8 cellular contexts compared by ENCODE assay signal in the genomic region with DNA sequence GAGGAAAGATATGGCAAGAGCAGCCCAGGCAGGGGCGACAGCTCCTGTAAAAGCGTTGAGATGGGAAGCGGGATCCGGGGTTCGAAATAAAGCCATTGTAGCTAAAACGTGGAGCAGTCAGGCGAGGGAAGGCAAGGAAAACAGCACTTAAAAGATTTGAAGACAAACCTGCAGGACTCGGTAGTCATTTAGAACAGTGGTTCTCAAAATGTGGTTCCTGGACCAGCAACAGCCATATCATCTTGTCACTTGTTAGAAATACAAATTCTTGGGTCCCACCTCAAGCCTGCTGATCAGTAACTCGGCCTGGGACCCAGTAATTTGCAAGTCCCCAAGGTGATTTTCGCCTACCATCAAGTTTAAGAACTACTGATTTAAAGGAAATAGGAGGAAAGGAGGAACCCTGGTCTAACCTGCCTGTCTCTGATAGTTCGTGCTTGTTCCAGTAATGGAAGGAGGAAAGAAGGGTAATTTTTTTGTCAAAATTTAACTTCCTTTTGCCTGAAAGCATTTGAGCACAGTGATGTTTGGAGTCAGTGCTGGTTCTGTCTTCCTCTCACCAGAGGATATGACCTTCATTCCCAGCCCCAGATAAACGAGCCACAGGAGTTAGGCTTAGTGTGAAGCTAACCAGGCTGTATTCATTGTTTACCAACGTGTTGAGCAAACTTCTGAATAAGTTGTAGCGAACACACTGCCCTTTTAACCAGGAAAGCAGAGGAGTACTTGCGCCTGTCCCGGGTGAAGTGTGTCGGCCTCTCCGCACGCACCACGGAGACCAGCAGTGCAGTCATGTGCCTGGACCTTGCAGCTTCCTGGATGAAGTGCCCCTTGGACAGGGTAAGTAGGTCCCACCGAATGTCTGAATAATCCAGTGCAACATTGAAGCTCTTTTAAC. TPM values are rescaled to one million over a fixed set of nuclear protein-coding genes. Genes with fewer than 3 reads are reported as not detected.
DNase-seq lines count a peak whose midpoint lies in the region; ATAC-seq, FAIRE-seq and TF ChIP-seq lines count a peak whose summit lies in the region.

No MANE protein-coding gene starts in this region.

- peaks cover 23% of the 10 kb centered on the region for H3K4me1 ChIP-seq in HUES6 (ENCODE audit: control insufficient read depth, insufficient read depth, low read length)
- peaks cover 21% of the 10 kb centered on the region for H3K4me1 ChIP-seq in mammary epithelial cell (ENCODE audit: insufficient read depth, low read length)
- peaks cover 6% of the 10 kb centered on the region for H3K4me1 ChIP-seq in mesenchymal stem cell (ENCODE audit: control insufficient read depth, insufficient read depth, low read depth, low read length)

- H4K20me1 ChIP-seq in mammary epithelial cell (ENCODE audit: insufficient read depth, low read length) = peaks cover 2% of the 10 kb centered on the region

- H3K79me2 ChIP-seq in mammary epithelial cell (ENCODE audit: insufficient read depth, low read length) = peaks cover 70% of the 10 kb centered on the region

- H3K9me3 ChIP-seq in HUES6 (ENCODE audit: control insufficient read depth, insufficient read depth, low read depth, low read length) = no peaks in the 10 kb centered on the region
- no peaks in the 10 kb centered on the region for H3K9me3 ChIP-seq in mammary epithelial cell (replicated peaks; ENCODE audit: insufficient read depth, low read length)
- H3K9me3 ChIP-seq in mesenchymal stem cell (ENCODE audit: control insufficient read depth, low read length) = no peaks in the 10 kb centered on the region

- peak overlapping the region in 1 of 2 experiments; percentile 68 for H3K18ac ChIP-seq in mesenchymal stem cell (ENCODE audit: low read depth in 1 of 2, low read length in 2 of 2)

- H3K4me3 ChIP-seq in AG10803 (ENCODE audit: low read length) (peak overlapping the region; percentile 96), HUES6 (ENCODE audit: low read depth, low read length) (peak overlapping the region; percentile 76), mammary epithelial cell (replicated peaks in 1 of 3; ENCODE audit: insufficient read depth in 1 of 3, low read depth in 2 of 3, low read length in 3 of 3) (peak overlapping the region; percentile 81 to 98 (median 90)), mesenchymal stem cell (ENCODE audit: insufficient read depth in 1 of 2, low read depth in 1 of 2, low read length in 2 of 2) (peak overlapping the region; percentile 85)

- H4K8ac ChIP-seq in mesenchymal stem cell (ENCODE audit: low read length) = peak overlapping the region; percentile 5

- H3K27me3 ChIP-seq in HUES6 (ENCODE audit: control insufficient read depth, insufficient read depth, low read length) = no peaks in the 10 kb centered on the region
- H3K27me3 ChIP-seq in mammary epithelial cell (ENCODE audit: insufficient read depth, low read length) = no peaks in the 10 kb centered on the region
- no peaks in the 10 kb centered on the region for H3K27me3 ChIP-seq in mesenchymal stem cell (ENCODE audit: control insufficient read depth in 1 of 2, insufficient read depth in 1 of 2, low read length in 2 of 2)

- FAIRE-seq in RCC 7860 (lab: Jason Lieb, UNC) = no peak

- peak overlapping the region; percentile 88 for H3K9ac ChIP-seq in HUES6 (ENCODE audit: low read length)
- H3K9ac ChIP-seq in mammary epithelial cell (ENCODE audit: insufficient read depth, low read length) = peak overlapping the region; percentile 81
- peak overlapping the region; percentile 98 for H3K9ac ChIP-seq in mesenchymal stem cell (ENCODE audit: low read length)

- H3K36me3 ChIP-seq in HUES6 (ENCODE audit: control insufficient read depth, insufficient read depth, low read length) (peaks cover 38% of the 10 kb centered on the region), mammary epithelial cell (ENCODE audit: insufficient read depth, low read length) (peaks cover 16% of the 10 kb centered on the region), mesenchymal stem cell (ENCODE audit: control insufficient read depth in 1 of 2, insufficient read depth in 2 of 2, low read depth in 1 of 2, low read length in 2 of 2) (peaks cover 0 to 5% of the 10 kb centered on the region in 2 experiments)

- no peak overlapping the region for H4K91ac ChIP-seq in mesenchymal stem cell (ENCODE audit: low read length)

- dilution Hi-C loops in mammary epithelial cell (cut with HindIII; ENCODE audit: low sequenced_read_pairs) = loop anchor here (5.0 kb wide), 1 partner anchor 102 kb away; no protein-coding TSS in a partner anchor

- 17% methylated on average over 21 of the region's 21 CpGs for WGBS in mammary epithelial cell (ENCODE audit: low coverage, missing lambda C conversion rate)
- 8% methylated on average over 20 of the region's 21 CpGs for WGBS in mesenchymal stem cell

- H3K14ac ChIP-seq in mesenchymal stem cell (ENCODE audit: low read length in 2 of 2) = no peak overlapping the region

- intact Hi-C loops in mammary epithelial cell (cut with micrococcal nuclease) = loop anchor here (1.0 to 2.0 kb wide), 4 partner anchors 17 to 140 kb away; a partner anchor contains a TSS

- H3K23ac ChIP-seq in mesenchymal stem cell (ENCODE audit: low read length in 2 of 2) = no peak overlapping the region

- no peak overlapping the region for H2AK5ac ChIP-seq in mesenchymal stem cell (ENCODE audit: low read length, severe bottlenecking)

- no peaks in the 10 kb centered on the region for H3K79me1 ChIP-seq in mesenchymal stem cell (replicated peaks; ENCODE audit: low read length, poor library complexity, severe bottlenecking)

- H2BK15ac ChIP-seq in mesenchymal stem cell (ENCODE audit: low read depth, poor library complexity, severe bottlenecking) = no peak overlapping the region

- H2BK120ac ChIP-seq in mesenchymal stem cell (ENCODE audit: low read depth, low read length) = peak overlapping the region; percentile 13

- in situ Hi-C loops in mammary epithelial cell (cut with MboI; ENCODE audit: low sequenced_read_pairs in 2 of 2) = no loop called here

- peak overlapping the region; percentile 51; the same call in 1 of the 2 replicates for H3K27ac ChIP-seq in HUES6 (ENCODE audit: low read depth, low read length)
- H3K27ac ChIP-seq in mammary epithelial cell (ENCODE audit: insufficient read depth, low read depth, low read length) = peak overlapping the region; percentile 80
- peak overlapping the region; percentile 17 for H3K27ac ChIP-seq in mesenchymal stem cell (ENCODE audit: low read length, poor library complexity, severe bottlenecking)

- peak overlapping the region; percentile 90 for H2AFZ ChIP-seq in mammary epithelial cell (ENCODE audit: low read depth, low read length)
- peak overlapping the region; percentile 46 for H2AFZ ChIP-seq in mesenchymal stem cell (ENCODE audit: low read depth, low read length)

- TF ChIP-seq CTCF in AG10803 (conservative IDR thresholded peaks at IDR 0.05; ENCODE audit: low read length) (no peak), mammary epithelial cell (conservative IDR thresholded peaks at IDR 0.05 in 1 of 2, IDR thresholded peaks at IDR 0.05 in 1 of 2; ENCODE audit: extremely low read depth in 1 of 2, insufficient read depth in 1 of 2, low read depth in 1 of 2, low read length in 2 of 2) (no peak)

- ATAC-seq in HG03354 (IDR thresholded peaks at IDR 0.05; ENCODE audit: poor library complexity, severe bottlenecking, unreplicated experiment) = no peak
- ATAC-seq in GM19328 (IDR thresholded peaks at IDR 0.05; ENCODE audit: unreplicated experiment) = no peak
- ATAC-seq in GM18868 (IDR thresholded peaks at IDR 0.05; ENCODE audit: unreplicated experiment) = no peak

- H3K4me2 ChIP-seq in mammary epithelial cell (ENCODE audit: insufficient read depth, low read depth, low read length) (peak overlapping the region; percentile 90), mesenchymal stem cell (ENCODE audit: low read length, poor library complexity, severe bottlenecking) (peak overlapping the region; percentile 76)

- no peak overlapping the region for H2BK12ac ChIP-seq in mesenchymal stem cell (ENCODE audit: low read length in 2 of 2)

- DNase-seq in AG10803 (ENCODE audit: low read depth) (peak; percentile 24), mammary epithelial cell (no peak), mesenchymal stem cell (peak; percentile 82), RCC 7860 (ENCODE audit: low spot score) (no peak)

- CTCF ChIA-PET in mammary epithelial cell (lab: Charles Lee; ENCODE audit: low non-redundant PET) = interaction anchor here (0.6 to 1.4 kb wide), 3 partner anchors 16 to 164 kb away, joined by 3 to 14 read pairs (median 4); no protein-coding TSS in a partner anchor

- no peak overlapping the region for H3K4ac ChIP-seq in mesenchymal stem cell (ENCODE audit: low read depth in 1 of 2, low read length in 2 of 2)

- H2BK5ac ChIP-seq in mesenchymal stem cell (ENCODE audit: low read depth, low read length, poor library complexity, severe bottlenecking) = no peak overlapping the region

- BruUV-seq in mammary epithelial cell (replicated peaks; lab: Mats Ljungman, UMichigan) = no TSS peak

RNA-seq across cellular contexts. Expression of a gene that starts 1.1 kb away (rescaled TPM):
- total RNA-seq in mammary epithelial cell = 10 to 100 TPM in 1 of 2 donors, 1 to 10 TPM in 1; 2.8 to 28.2 TPM
- 31.3 TPM for polyA plus RNA-seq in mammary epithelial cell
- 11.7 TPM for polyA minus RNA-seq in mammary epithelial cell
- 7.2 TPM for polyA plus RNA-seq in mesenchymal stem cell (2013, experiment 1 of 2)
- polyA plus RNA-seq in mesenchymal stem cell (2013, experiment 2 of 2) = 8.0 TPM

RNA-seq across cellular contexts. Expression of a gene that starts 1.6 kb away (rescaled TPM):
- 100 to 1,000 TPM; 126 to 179 TPM for total RNA-seq in mammary epithelial cell
- 44.4 TPM for polyA plus RNA-seq in mammary epithelial cell
- 40.2 TPM for polyA minus RNA-seq in mammary epithelial cell
- 70.9 TPM for polyA plus RNA-seq in mesenchymal stem cell (2013, experiment 1 of 2)
- polyA plus RNA-seq in mesenchymal stem cell (2013, experiment 2 of 2) = 73.2 TPM

RNA-seq across cellular contexts. Expression of a gene that starts 57.6 kb away (rescaled TPM):
- total RNA-seq in mammary epithelial cell = under 1 TPM; 0.17 to 0.40 TPM
- 0.01 TPM for polyA plus RNA-seq in mammary epithelial cell
- not detected for polyA minus RNA-seq in mammary epithelial cell
- 0.08 TPM for polyA plus RNA-seq in mesenchymal stem cell (2013, experiment 1 of 2)
- 0.08 TPM for polyA plus RNA-seq in mesenchymal stem cell (2013, experiment 2 of 2)

Comparison
In these comparisons a context has a peak if more than half of its experiments do, and no peak if none do; other contexts are left out.
1. DNase-seq: peak in AG10803 (single experiment) and mesenchymal stem cell (single experiment); none in mammary epithelial cell (single experiment) and RCC 7860 (single experiment).
2. H3K27ac ChIP-seq: peak in every context shown above with its lines; median percentile 80 in mammary epithelial cell; 51 in HUES6; 17 in mesenchymal stem cell.
3. Peak in every context shown above with its lines, with median percentiles within 50 percentile points of each other: H3K4me3 ChIP-seq and H3K9ac ChIP-seq.